1 cellular context compared by ENCODE assay signal in the genomic region with DNA sequence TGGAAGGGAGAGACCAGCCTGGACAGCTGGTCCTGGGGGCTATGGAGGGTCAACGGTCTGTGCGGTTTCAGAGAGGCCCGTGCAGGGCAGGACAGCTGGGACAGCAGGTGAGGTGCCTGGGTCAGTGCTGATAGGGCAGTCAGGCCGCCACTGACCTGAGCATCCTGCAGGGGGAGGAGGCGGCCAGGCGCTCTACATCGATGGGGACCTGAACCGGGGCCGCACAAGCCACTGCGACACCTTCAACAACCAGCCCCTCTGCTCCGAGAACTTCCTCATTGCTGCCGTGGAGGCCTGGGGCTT.
TF ChIP-seq lines count a peak whose summit lies in the region.

No MANE protein-coding gene starts in this region.

TF ChIP-seq in K562, 482 proteins besides CTCF, POLR2A, EP300 and RAD21:
- TF ChIP-seq, protein P1, sequence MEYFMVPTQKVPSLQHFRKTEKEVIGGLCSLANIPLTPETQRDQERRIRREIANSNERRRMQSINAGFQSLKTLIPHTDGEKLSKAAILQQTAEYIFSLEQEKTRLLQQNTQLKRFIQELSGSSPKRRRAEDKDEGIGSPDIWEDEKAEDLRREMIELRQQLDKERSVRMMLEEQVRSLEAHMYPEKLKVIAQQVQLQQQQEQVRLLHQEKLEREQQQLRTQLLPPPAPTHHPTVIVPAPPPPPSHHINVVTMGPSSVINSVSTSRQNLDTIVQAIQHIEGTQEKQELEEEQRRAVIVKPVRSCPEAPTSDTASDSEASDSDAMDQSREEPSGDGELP (CRISPR knock-in tag; IDR thresholded peaks at IDR 0.05; ENCODE audit: borderline replicate concordance), result peak; percentile 54; the same call in 1 of the 2 replicates
- TF ChIP-seq ETV5 (CRISPR knock-in tag; IDR thresholded peaks at IDR 0.05; ENCODE audit: low read depth) (no peak), CBFA2T3 (IDR thresholded peaks at IDR 0.05) (peak; percentile 53), CBFA2T2 (conservative IDR thresholded peaks at IDR 0.05) (peak; percentile 27; the same call in 1 of the 2 replicates), NFATC3 (IDR thresholded peaks at IDR 0.05) (no peak)
- TF ChIP-seq, protein P2, sequence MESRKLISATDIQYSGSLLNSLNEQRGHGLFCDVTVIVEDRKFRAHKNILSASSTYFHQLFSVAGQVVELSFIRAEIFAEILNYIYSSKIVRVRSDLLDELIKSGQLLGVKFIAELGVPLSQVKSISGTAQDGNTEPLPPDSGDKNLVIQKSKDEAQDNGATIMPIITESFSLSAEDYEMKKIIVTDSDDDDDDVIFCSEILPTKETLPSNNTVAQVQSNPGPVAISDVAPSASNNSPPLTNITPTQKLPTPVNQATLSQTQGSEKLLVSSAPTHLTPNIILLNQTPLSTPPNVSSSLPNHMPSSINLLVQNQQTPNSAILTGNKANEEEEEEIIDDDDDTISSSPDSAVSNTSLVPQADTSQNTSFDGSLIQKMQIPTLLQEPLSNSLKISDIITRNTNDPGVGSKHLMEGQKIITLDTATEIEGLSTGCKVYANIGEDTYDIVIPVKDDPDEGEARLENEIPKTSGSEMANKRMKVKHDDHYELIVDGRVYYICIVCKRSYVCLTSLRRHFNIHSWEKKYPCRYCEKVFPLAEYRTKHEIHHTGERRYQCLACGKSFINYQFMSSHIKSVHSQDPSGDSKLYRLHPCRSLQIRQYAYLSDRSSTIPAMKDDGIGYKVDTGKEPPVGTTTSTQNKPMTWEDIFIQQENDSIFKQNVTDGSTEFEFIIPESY (CRISPR knock-in tag; IDR thresholded peaks at IDR 0.05), result peak; percentile 100
- TF ChIP-seq, protein P3, sequence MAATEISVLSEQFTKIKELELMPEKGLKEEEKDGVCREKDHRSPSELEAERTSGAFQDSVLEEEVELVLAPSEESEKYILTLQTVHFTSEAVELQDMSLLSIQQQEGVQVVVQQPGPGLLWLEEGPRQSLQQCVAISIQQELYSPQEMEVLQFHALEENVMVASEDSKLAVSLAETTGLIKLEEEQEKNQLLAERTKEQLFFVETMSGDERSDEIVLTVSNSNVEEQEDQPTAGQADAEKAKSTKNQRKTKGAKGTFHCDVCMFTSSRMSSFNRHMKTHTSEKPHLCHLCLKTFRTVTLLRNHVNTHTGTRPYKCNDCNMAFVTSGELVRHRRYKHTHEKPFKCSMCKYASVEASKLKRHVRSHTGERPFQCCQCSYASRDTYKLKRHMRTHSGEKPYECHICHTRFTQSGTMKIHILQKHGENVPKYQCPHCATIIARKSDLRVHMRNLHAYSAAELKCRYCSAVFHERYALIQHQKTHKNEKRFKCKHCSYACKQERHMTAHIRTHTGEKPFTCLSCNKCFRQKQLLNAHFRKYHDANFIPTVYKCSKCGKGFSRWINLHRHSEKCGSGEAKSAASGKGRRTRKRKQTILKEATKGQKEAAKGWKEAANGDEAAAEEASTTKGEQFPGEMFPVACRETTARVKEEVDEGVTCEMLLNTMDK (IDR thresholded peaks at IDR 0.05; ENCODE audit: borderline replicate concordance, insufficient read depth, low read depth, low read length, poor library complexity, severe bottlenecking), result peak; percentile 12
- TF ChIP-seq, protein P4, sequence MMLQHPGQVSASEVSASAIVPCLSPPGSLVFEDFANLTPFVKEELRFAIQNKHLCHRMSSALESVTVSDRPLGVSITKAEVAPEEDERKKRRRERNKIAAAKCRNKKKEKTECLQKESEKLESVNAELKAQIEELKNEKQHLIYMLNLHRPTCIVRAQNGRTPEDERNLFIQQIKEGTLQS (IDR thresholded peaks at IDR 0.05), result peak; percentile 19; the same call in 1 of the 2 replicates
- TF ChIP-seq, protein P4 (CRISPR knock-in tag; conservative IDR thresholded peaks at IDR 0.05), result no peak
- TF ChIP-seq, protein P5, sequence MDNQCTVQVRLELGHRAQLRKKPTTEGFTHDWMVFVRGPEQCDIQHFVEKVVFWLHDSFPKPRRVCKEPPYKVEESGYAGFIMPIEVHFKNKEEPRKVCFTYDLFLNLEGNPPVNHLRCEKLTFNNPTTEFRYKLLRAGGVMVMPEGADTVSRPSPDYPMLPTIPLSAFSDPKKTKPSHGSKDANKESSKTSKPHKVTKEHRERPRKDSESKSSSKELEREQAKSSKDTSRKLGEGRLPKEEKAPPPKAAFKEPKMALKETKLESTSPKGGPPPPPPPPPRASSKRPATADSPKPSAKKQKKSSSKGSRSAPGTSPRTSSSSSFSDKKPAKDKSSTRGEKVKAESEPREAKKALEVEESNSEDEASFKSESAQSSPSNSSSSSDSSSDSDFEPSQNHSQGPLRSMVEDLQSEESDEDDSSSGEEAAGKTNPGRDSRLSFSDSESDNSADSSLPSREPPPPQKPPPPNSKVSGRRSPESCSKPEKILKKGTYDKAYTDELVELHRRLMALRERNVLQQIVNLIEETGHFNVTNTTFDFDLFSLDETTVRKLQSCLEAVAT (IDR thresholded peaks at IDR 0.05), result 0 out of 4 replicates have a peak, but pooled peaks of 1 of the 2 experiments have one; percentile 27
